ENCODE assay signal across 18 cellular contexts in the genomic region with DNA sequence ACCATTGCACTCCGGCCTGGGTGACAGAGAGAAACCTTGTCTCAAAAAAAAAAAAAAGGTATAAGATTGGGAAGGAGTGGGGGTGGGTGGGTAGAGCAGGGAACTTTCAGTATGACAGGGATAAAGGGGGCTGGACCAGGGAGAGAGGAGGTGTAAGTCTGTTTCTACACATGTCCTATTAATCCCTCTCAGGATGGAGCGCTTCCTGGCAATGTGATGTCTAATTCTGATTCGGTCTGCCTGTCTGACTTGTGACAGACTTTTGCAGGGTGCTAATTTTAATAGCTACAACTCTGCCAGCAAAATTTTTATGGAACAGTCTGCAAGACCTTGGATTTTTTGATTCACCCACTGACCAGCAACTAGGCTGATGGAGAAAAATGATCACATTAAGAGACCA. TPM values are rescaled to one million over a fixed set of nuclear protein-coding genes. Genes with fewer than 3 reads are reported as not detected.
DNase-seq lines count a peak whose midpoint lies in the region; ATAC-seq, FAIRE-seq and TF ChIP-seq lines count a peak whose summit lies in the region.
"Had no signal": no experiment of that assay in that cellular context is flagged by ENCODE, and none has a peak within 500 bp of the region (broad histone marks: within the 10 kb centered on the region; RNA-seq: fewer than 3 reads in every experiment).

No MANE protein-coding gene starts in this region.

- 0 out of 2 replicates have a peak overlapping the region, but pooled peaks have one; percentile 11 for H2AK5ac ChIP-seq in H1 (ENCODE audit: low read depth, low read length)

- peak overlapping the region; percentile 76 to 99 (median 90) for H3K4me2 ChIP-seq in BLaER1 treated with 17β-estradiol and CSF1 and Interleukin-3, amounts not matched to agents 10 nM and 100 nM
- H3K4me2 ChIP-seq in OCI-LY1 (ENCODE audit: low read length) = peak overlapping the region; percentile 12; the same call in 1 of the 2 replicates
- H3K4me2 ChIP-seq in H1 (ENCODE audit: insufficient read depth in 1 of 2, low read depth in 2 of 2, low read length in 2 of 2) = 0 out of 4 replicates have a peak overlapping the region, but pooled peaks of 1 of the 2 experiments have one; percentile 12
- H3K4me2 ChIP-seq: neural progenitor cell had no signal

- H3K4ac ChIP-seq in H1 (replicated peaks; ENCODE audit: insufficient read length, low read depth, low read length) = no peak overlapping the region

- H2BK15ac ChIP-seq in H1 (ENCODE audit: low read length) = no peak overlapping the region

- no peak overlapping the region for H2BK120ac ChIP-seq in H1 (replicated peaks; ENCODE audit: low read depth, low read length)

- no peaks in the 10 kb centered on the region for H3K9me2 ChIP-seq in OCI-LY1 (ENCODE audit: low read depth, low read length)

- WGBS in H1 (ENCODE audit: extremely low coverage in 1 of 2, insufficient coverage in 1 of 2, insufficient read length in 1 of 2, insufficient replicate concordance in 2 of 2, low coverage in 1 of 2, low lambda C conversion rate in 2 of 2, missing lambda C conversion rate in 1 of 2), 2 experiments = 94% methylated on average over 3 of the region's 3 CpGs; no CpG with 5 or more reads in 1 of the 2 experiments

- H3K79me2 ChIP-seq in OCI-LY1 (ENCODE audit: insufficient read depth, low read length) (peaks cover 63% of the 10 kb centered on the region), H1 (ENCODE audit: control insufficient read depth in 1 of 2, insufficient read depth in 2 of 2, low read length in 2 of 2) (peaks cover 0 to 73% of the 10 kb centered on the region in 2 experiments; a peak in 3 of 4 replicates)

- peak overlapping the region in 7 of 11 experiments; percentile 20 to 92 (median 55); a peak in 10 of 22 replicates for H3K27ac ChIP-seq in BLaER1 treated with 17β-estradiol and CSF1 and Interleukin-3, amounts not matched to agents 10 nM and 100 nM
- peak overlapping the region; percentile 41 for H3K27ac ChIP-seq in CD4-positive, CD25-positive, alpha-beta regulatory T cell (ENCODE audit: insufficient read depth, low read length, poor library complexity, severe bottlenecking)
- peak overlapping the region; percentile 99 for H3K27ac ChIP-seq in OCI-LY1 (ENCODE audit: low read depth, low read length, poor library complexity, severe bottlenecking)
- H3K27ac ChIP-seq in H1 (ENCODE audit: low read depth, low read length) = no peak overlapping the region
- H3K27ac ChIP-seq: C4-2B, colonic mucosa, lower lobe of right lung, neural progenitor cell, thyroid gland had no signal

- no peak for TF ChIP-seq EP300 in H1 (IDR thresholded peaks at IDR 0.05; ENCODE audit: borderline replicate concordance in 1 of 2, low read depth in 2 of 2, low read length in 2 of 2)

- H4K5ac ChIP-seq in H1 (ENCODE audit: insufficient read length, low read depth, low read length) = no peak overlapping the region

- H3K27me3 ChIP-seq in BLaER1 treated with 17β-estradiol and CSF1 and Interleukin-3, amounts not matched to agents 10 nM and 100 nM = no peaks in the 10 kb centered on the region
- H3K27me3 ChIP-seq in CD4-positive, CD25-positive, alpha-beta regulatory T cell (ENCODE audit: control insufficient read depth, insufficient read depth, low read length) = no peaks in the 10 kb centered on the region
- H3K27me3 ChIP-seq in OCI-LY1 (ENCODE audit: insufficient read depth, low read length) (no peaks in the 10 kb centered on the region), H1 (replicated peaks in 1 of 4; ENCODE audit: control insufficient read depth in 3 of 4, extremely low read depth in 1 of 4, insufficient read depth in 3 of 4, low read length in 3 of 4) (no peaks in the 10 kb centered on the region)
- H3K27me3 ChIP-seq: colonic mucosa, neural progenitor cell, thyroid gland had no signal

- H3K36me3 Mint-ChIP-seq in CD4-positive, CD25-positive, alpha-beta regulatory T cell = peaks cover 6% of the 10 kb centered on the region
- H3K36me3 Mint-ChIP-seq: neural progenitor cell had no signal

- no peak overlapping the region for H2AFZ ChIP-seq in OCI-LY1 (ENCODE audit: low read length)
- no peak overlapping the region for H2AFZ ChIP-seq in H1 (ENCODE audit: low read length)
- H2AFZ ChIP-seq: neural progenitor cell had no signal

- H3K9ac ChIP-seq in BLaER1 treated with 17β-estradiol and CSF1 and Interleukin-3, amounts not matched to agents 10 nM and 100 nM = 0 out of 22 replicates have a peak overlapping the region, but pooled peaks of 2 of the 11 experiments have one; percentile 13 to 36
- H3K9ac ChIP-seq in OCI-LY1 (ENCODE audit: low read length) (peak overlapping the region; percentile 20; the same call in 1 of the 2 replicates), H1 (replicated peaks in 1 of 4; ENCODE audit: extremely low read depth in 1 of 4, low read depth in 3 of 4, low read length in 3 of 4) (no peak overlapping the region)
- H3K9ac ChIP-seq: neural progenitor cell had no signal

- H4K91ac ChIP-seq in H1 (replicated peaks; ENCODE audit: insufficient read length, low read length) = no peak overlapping the region

- no peaks in the 10 kb centered on the region for H3K9me3 Mint-ChIP-seq in CD4-positive, CD25-positive, alpha-beta regulatory T cell
- H3K9me3 Mint-ChIP-seq: neural progenitor cell had no signal

- POLR2A ChIA-PET in H1 (lab: Charles Lee; ENCODE audit: partially characterized antibody) = interaction anchor here (0.7 to 2.6 kb wide), 2 partner anchors 25 to 671 kb away, joined by 3 to 6 read pairs; no protein-coding TSS in a partner anchor

- H3K4me3 ChIP-seq in BLaER1 treated with 17β-estradiol and CSF1 and Interleukin-3, amounts not matched to agents 10 nM and 100 nM = no peak overlapping the region; a peak in 1 of 20 replicates
- peak overlapping the region; percentile 75 for H3K4me3 ChIP-seq in CD4-positive, CD25-positive, alpha-beta regulatory T cell (ENCODE audit: low read depth, low read length)
- H3K4me3 ChIP-seq in OCI-LY1 (ENCODE audit: low read depth, low read length, poor library complexity, severe bottlenecking) = no peak overlapping the region
- H3K4me3 ChIP-seq in H1 (ENCODE audit: extremely low read depth in 1 of 4, insufficient read depth in 2 of 4, low read depth in 3 of 4, low read length in 4 of 4) = no peak overlapping the region
- H3K4me3 ChIP-seq: colonic mucosa, lower lobe of right lung, neural progenitor cell, thyroid gland had no signal

- peaks cover 6% of the 10 kb centered on the region; the same call in 1 of the 2 replicates for H3K79me1 ChIP-seq in H1 (ENCODE audit: low read depth, low read length)

- no peak overlapping the region for H3K56ac ChIP-seq in H1 (replicated peaks; ENCODE audit: insufficient read length, low read depth, low read length)

- peak overlapping the region; percentile 82 to 95 (median 88) for H3K4me3 Mint-ChIP-seq in CD4-positive, CD25-positive, alpha-beta regulatory T cell
- H3K4me3 Mint-ChIP-seq: neural progenitor cell had no signal

- TF ChIP-seq RAD21 in H1 (IDR thresholded peaks at IDR 0.05 in 1 of 2, conservative IDR thresholded peaks at IDR 0.05 in 1 of 2; ENCODE audit: low read depth in 2 of 2, low read length in 2 of 2) = no peak

- no peak overlapping the region for H2BK20ac ChIP-seq in H1 (ENCODE audit: low read length)

- H2BK12ac ChIP-seq in H1 (ENCODE audit: low read depth, low read length) = no peak overlapping the region

- H3K14ac ChIP-seq in H1 (ENCODE audit: insufficient read length) = no peak overlapping the region

- peak overlapping the region; percentile 53 to 98 (median 92) for H3K27ac Mint-ChIP-seq in CD4-positive, CD25-positive, alpha-beta regulatory T cell
- H3K27ac Mint-ChIP-seq: neural progenitor cell had no signal

- no peak for DNase-seq in CD4-positive, CD25-positive, alpha-beta regulatory T cell
- no peak for DNase-seq in H1 (ENCODE audit: low read depth in 1 of 2, low spot score in 2 of 2)
- no peak for DNase-seq in activated gamma-delta T cell (lab: John Stamatoyannopoulos, UW)
- DNase-seq in NCI-H1930 (lab: John Stamatoyannopoulos, UW) = no peak
- DNase-seq: aorta, colonic mucosa, lower lobe of right lung, NCI-H187, NCI-H510A treated with DMSO at 0.1 percent for 48 hours, thyroid gland had no signal

- TF ChIP-seq POLR2A in H1 (IDR thresholded peaks at IDR 0.05; ENCODE audit: control extremely low read depth in 1 of 2, low read depth in 2 of 2, low read length in 2 of 2) = no peak

- H4K20me1 ChIP-seq in BLaER1 treated with 17β-estradiol and CSF1 and Interleukin-3, amounts not matched to agents 10 nM and 100 nM = peaks cover 31 to 99% (median 93%) of the 10 kb centered on the region in 11 experiments
- no peaks in the 10 kb centered on the region for H4K20me1 ChIP-seq in OCI-LY1 (ENCODE audit: insufficient read depth, low read length)
- peaks cover 2 to 6% of the 10 kb centered on the region in 2 experiments for H4K20me1 ChIP-seq in H1 (replicated peaks in 1 of 2; ENCODE audit: control insufficient read depth in 1 of 2, insufficient read depth in 2 of 2, low read length in 2 of 2)

- ATAC-seq in CD4-positive, CD25-positive, alpha-beta regulatory T cell (ENCODE audit: low read depth in 2 of 2) = no peak
- no peak for ATAC-seq in HG03039 (IDR thresholded peaks at IDR 0.05; ENCODE audit: unreplicated experiment)
- ATAC-seq: activated CD4-positive, CD25-positive, alpha-beta regulatory T cell treated with anti-CD3 and anti-CD28 coated beads, Interleukin-2, amount 50 U/mL, for 24 hours; lower lobe of right lung had no signal

- CTCF ChIA-PET in H1 (lab: Charles Lee; ENCODE audit: partially characterized antibody) = interaction anchor here (1.0 to 2.2 kb wide), 3 partner anchors 12 to 58 kb away, joined by 3 to 7 read pairs (median 3); no protein-coding TSS in a partner anchor

- peaks cover 44 to 93% (median 71%) of the 10 kb centered on the region in 4 donors for H3K4me1 Mint-ChIP-seq in CD4-positive, CD25-positive, alpha-beta regulatory T cell

- 0 out of 2 replicates have a peak overlapping the region, but pooled peaks have one; percentile 6 for H2BK5ac ChIP-seq in H1 (ENCODE audit: low read depth, low read length)

- no peaks in the 10 kb centered on the region for H3K9me3 ChIP-seq in BLaER1 treated with 17β-estradiol and CSF1 and Interleukin-3, amounts not matched to agents 10 nM and 100 nM (replicated peaks in 1 of 11)
- no peaks in the 10 kb centered on the region for H3K9me3 ChIP-seq in CD4-positive, CD25-positive, alpha-beta regulatory T cell (ENCODE audit: control insufficient read depth in 2 of 2, low read length in 2 of 2)
- H3K9me3 ChIP-seq in OCI-LY1 (ENCODE audit: low read length) = no peaks in the 10 kb centered on the region
- H3K9me3 ChIP-seq in H1 (ENCODE audit: insufficient read depth in 2 of 2, low read depth in 1 of 2, low read length in 1 of 2) = no peaks in the 10 kb centered on the region
- H3K9me3 ChIP-seq: colonic mucosa, lower lobe of right lung, thyroid gland had no signal

- no peak overlapping the region for H3K18ac ChIP-seq in H1 (ENCODE audit: extremely low read depth, low read length)

- H3K23ac ChIP-seq in H1 (ENCODE audit: insufficient read length) = no peak overlapping the region

- no peak overlapping the region for H4K8ac ChIP-seq in H1 (ENCODE audit: extremely low read depth, insufficient read depth, low read length)

- no peak for FAIRE-seq in H1 (lab: Jason Lieb, UNC)
- FAIRE-seq: frontal cortex, GM12892 had no signal

- TF ChIP-seq CTCF in OCI-LY1 (IDR thresholded peaks at IDR 0.05; ENCODE audit: low read length) (no peak), H1 (IDR thresholded peaks at IDR 0.05; ENCODE audit: control extremely low read depth in 1 of 3, insufficient read depth in 1 of 3, low read depth in 1 of 3, low read length in 3 of 3) (no peak)

- peaks cover 0 to 17% (median 4%) of the 10 kb centered on the region in 11 experiments; a peak in 11 of 22 replicates for H3K36me3 ChIP-seq in BLaER1 treated with 17β-estradiol and CSF1 and Interleukin-3, amounts not matched to agents 10 nM and 100 nM
- no peaks in the 10 kb centered on the region for H3K36me3 ChIP-seq in CD4-positive, CD25-positive, alpha-beta regulatory T cell (ENCODE audit: control insufficient read depth, insufficient read depth, low read length)
- peaks cover 5% of the 10 kb centered on the region; the same call in 1 of the 2 replicates for H3K36me3 ChIP-seq in OCI-LY1 (ENCODE audit: insufficient read depth, low read length)
- no peaks in the 10 kb centered on the region for H3K36me3 ChIP-seq in H1 (ENCODE audit: control insufficient read depth in 2 of 4, insufficient read depth in 4 of 4, low read length in 3 of 4)
- H3K36me3 ChIP-seq: colonic mucosa, lower lobe of right lung, neural progenitor cell, thyroid gland had no signal

- H3K23me2 ChIP-seq in H1 (ENCODE audit: low read depth, low read length) = peaks cover 2% of the 10 kb centered on the region; the same call in 1 of the 2 replicates

- no peaks in the 10 kb centered on the region for H3K27me3 Mint-ChIP-seq in CD4-positive, CD25-positive, alpha-beta regulatory T cell

- H3K4me1 ChIP-seq in BLaER1 treated with 17β-estradiol and CSF1 and Interleukin-3, amounts not matched to agents 10 nM and 100 nM = peaks cover 96 to 99% (median 97%) of the 10 kb centered on the region in 10 experiments
- peaks cover 96% of the 10 kb centered on the region for H3K4me1 ChIP-seq in CD4-positive, CD25-positive, alpha-beta regulatory T cell (ENCODE audit: control insufficient read depth, insufficient read depth, low read length, poor library complexity, severe bottlenecking)
- peaks cover 93% of the 10 kb centered on the region for H3K4me1 ChIP-seq in OCI-LY1 (ENCODE audit: insufficient read depth, low read length, severe bottlenecking)
- peaks cover 18 to 36% (median 28%) of the 10 kb centered on the region in 4 experiments for H3K4me1 ChIP-seq in H1 (replicated peaks in 1 of 4; ENCODE audit: control insufficient read depth in 3 of 4, insufficient read depth in 4 of 4, low read length in 3 of 4)
- H3K4me1 ChIP-seq: colonic mucosa had no signal

- peaks cover 4% of the 10 kb centered on the region; the same call in 1 of the 2 replicates for H3F3A ChIP-seq in OCI-LY1 (ENCODE audit: insufficient read depth, low read length)

RNA-seq across cellular contexts. Expression of a gene that starts 53.8 kb away (rescaled TPM):
- total RNA-seq in CD4-positive, CD25-positive, alpha-beta regulatory T cell = 24.9 TPM
- polyA plus RNA-seq in CD4-positive, CD25-positive, alpha-beta regulatory T cell = 10 to 100 TPM; 15.1 to 21.9 (median 19.0) TPM
- 28.6 and 33.3 TPM in 2 replicates for total RNA-seq in H1 (2021; fragmentation: NEBNext Ultra II Directional; extraction: Animal tissue kit (Norgen Biotek cat#: 25700))
- 32.6 and 34.2 TPM in 2 replicates for polyA plus RNA-seq in H1 (2011; rRNA removed)
- 28.9 TPM for polyA plus RNA-seq in H1 (2011; cell fraction: cytosol; rRNA removed)
- 28.4 TPM for polyA plus RNA-seq in H1 (2011; cell fraction: nucleus; rRNA removed)
- polyA plus RNA-seq in H1 (2012, experiment 1 of 2) = 18.5 to 29.1 TPM (median 25.6 TPM) in 4 replicates
- polyA plus RNA-seq in H1 (2012, experiment 2 of 2) = 29.7 TPM
- 26.5 TPM for polyA plus RNA-seq in H1 (2013, experiment 1 of 2)
- 25.1 TPM for polyA plus RNA-seq in H1 (2013, experiment 2 of 2)
- 19.6 and 21.1 TPM in 2 replicates for polyA minus RNA-seq in H1 (2011; rRNA and poly(A)+ RNA removed)
- 10.9 TPM for polyA minus RNA-seq in H1 (2011; cell fraction: cytosol; rRNA and poly(A)+ RNA removed)
- polyA minus RNA-seq in H1 (2011; cell fraction: nucleus; rRNA and poly(A)+ RNA removed) = 18.0 TPM
